Comparison of ENCODE assay signal across 1 cellular context in the genomic region with DNA sequence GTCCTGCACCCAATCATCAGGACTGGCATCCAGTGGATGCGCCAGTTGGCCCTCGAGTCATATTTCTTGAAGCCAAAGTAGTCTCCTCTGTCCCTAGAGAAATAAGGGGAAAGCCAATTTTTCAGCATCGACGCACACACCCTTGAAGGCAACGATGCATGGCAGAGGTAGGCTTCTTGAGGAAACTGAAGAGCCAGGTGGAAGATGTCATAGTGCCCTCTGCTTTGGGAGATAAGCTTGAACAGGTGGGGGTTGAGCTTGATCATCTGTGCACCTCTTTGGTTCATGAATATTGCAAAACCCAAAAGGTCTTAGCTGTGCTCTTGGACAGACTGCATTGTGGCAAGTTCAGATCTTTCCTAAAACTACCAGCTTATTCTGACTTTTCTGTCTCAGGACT.
TF ChIP-seq lines count a peak whose summit lies in the region.

No MANE protein-coding gene starts in this region.

TF ChIP-seq in GM23338, 12 proteins besides CTCF, POLR2A, EP300 and RAD21 (continued from another document):
- TF ChIP-seq, protein P1, sequence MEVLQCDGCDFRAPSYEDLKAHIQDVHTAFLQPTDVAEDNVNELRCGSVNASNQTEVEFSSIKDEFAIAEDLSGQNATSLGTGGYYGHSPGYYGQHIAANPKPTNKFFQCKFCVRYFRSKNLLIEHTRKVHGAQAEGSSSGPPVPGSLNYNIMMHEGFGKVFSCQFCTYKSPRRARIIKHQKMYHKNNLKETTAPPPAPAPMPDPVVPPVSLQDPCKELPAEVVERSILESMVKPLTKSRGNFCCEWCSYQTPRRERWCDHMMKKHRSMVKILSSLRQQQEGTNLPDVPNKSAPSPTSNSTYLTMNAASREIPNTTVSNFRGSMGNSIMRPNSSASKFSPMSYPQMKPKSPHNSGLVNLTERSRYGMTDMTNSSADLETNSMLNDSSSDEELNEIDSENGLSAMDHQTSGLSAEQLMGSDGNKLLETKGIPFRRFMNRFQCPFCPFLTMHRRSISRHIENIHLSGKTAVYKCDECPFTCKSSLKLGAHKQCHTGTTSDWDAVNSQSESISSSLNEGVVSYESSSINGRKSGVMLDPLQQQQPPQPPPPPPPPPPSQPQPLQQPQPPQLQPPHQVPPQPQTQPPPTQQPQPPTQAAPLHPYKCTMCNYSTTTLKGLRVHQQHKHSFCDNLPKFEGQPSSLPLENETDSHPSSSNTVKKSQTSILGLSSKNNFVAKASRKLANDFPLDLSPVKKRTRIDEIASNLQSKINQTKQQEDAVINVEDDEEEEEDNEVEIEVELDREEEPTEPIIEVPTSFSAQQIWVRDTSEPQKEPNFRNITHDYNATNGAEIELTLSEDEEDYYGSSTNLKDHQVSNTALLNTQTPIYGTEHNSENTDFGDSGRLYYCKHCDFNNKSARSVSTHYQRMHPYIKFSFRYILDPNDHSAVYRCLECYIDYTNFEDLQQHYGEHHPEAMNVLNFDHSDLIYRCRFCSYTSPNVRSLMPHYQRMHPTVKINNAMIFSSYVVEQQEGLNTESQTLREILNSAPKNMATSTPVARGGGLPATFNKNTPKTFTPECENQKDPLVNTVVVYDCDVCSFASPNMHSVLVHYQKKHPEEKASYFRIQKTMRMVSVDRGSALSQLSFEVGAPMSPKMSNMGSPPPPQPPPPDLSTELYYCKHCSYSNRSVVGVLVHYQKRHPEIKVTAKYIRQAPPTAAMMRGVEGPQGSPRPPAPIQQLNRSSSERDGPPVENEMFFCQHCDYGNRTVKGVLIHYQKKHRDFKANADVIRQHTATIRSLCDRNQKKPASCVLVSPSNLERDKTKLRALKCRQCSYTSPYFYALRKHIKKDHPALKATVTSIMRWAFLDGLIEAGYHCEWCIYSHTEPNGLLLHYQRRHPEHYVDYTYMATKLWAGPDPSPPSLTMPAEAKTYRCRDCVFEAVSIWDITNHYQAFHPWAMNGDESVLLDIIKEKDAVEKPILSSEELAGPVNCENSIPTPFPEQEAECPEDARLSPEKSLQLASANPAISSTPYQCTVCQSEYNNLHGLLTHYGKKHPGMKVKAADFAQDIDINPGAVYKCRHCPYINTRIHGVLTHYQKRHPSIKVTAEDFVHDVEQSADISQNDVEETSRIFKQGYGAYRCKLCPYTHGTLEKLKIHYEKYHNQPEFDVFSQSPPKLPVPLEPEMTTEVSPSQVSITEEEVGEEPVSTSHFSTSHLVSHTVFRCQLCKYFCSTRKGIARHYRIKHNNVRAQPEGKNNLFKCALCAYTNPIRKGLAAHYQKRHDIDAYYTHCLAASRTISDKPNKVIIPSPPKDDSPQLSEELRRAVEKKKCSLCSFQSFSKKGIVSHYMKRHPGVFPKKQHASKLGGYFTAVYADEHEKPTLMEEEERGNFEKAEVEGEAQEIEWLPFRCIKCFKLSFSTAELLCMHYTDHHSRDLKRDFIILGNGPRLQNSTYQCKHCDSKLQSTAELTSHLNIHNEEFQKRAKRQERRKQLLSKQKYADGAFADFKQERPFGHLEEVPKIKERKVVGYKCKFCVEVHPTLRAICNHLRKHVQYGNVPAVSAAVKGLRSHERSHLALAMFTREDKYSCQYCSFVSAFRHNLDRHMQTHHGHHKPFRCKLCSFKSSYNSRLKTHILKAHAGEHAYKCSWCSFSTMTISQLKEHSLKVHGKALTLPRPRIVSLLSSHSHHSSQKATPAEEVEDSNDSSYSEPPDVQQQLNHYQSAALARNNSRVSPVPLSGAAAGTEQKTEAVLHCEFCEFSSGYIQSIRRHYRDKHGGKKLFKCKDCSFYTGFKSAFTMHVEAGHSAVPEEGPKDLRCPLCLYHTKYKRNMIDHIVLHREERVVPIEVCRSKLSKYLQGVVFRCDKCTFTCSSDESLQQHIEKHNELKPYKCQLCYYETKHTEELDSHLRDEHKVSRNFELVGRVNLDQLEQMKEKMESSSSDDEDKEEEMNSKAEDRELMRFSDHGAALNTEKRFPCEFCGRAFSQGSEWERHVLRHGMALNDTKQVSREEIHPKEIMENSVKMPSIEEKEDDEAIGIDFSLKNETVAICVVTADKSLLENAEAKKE (CRISPR knock-in tag; IDR thresholded peaks at IDR 0.05), result no peak
- TF ChIP-seq EZH2phosphoT487 (IDR thresholded peaks at IDR 0.05; ENCODE audit: unreplicated experiment), result no peak
- no peak for TF ChIP-seq ZNF331 (CRISPR knock-in tag; IDR thresholded peaks at IDR 0.05; ENCODE audit: low read depth)
- TF ChIP-seq EZH2 (IDR thresholded peaks at IDR 0.05; ENCODE audit: low read depth, unreplicated experiment), result no peak
- TF ChIP-seq STAT1 (IDR thresholded peaks at IDR 0.05; ENCODE audit: unreplicated experiment), result no peak
TF ChIP-seq in GM23338: peak in this region for 0.
